2 cellular contexts compared by ENCODE assay signal in the genomic region with DNA sequence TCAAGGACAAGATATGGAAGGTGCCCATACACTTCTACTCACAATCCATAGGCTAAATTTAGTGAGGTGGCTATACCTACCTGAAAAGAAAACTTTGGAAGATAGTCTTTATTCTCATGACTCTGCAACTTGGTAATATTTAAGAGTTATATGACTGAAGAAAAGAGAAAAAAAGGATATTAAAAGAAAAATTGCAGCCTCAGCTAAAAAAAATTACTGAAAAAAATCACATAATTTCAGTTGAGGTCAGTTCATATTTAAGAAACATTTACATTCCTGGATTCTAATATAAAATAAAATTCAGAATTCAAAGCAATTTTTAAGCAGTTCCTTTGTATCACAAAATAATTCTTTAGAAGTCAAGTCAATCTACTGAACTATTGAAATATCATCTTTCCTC.
TF ChIP-seq lines count a peak whose summit lies in the region.

No MANE protein-coding gene starts in this region.

TF ChIP-seq in HepG2, 621 proteins besides CTCF, POLR2A, EP300 and RAD21 (continued from another document):
- TF ChIP-seq, protein P1, sequence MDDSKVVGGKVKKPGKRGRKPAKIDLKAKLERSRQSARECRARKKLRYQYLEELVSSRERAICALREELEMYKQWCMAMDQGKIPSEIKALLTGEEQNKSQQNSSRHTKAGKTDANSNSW (CRISPR knock-in tag; IDR thresholded peaks at IDR 0.05; ENCODE audit: borderline replicate concordance), result no peak
- TF ChIP-seq TP53 (CRISPR knock-in tag; conservative IDR thresholded peaks at IDR 0.05), result no peak
- no peak for TF ChIP-seq ZNF260 (CRISPR knock-in tag; IDR thresholded peaks at IDR 0.05; ENCODE audit: borderline replicate concordance, low read depth)
- TF ChIP-seq PAX8 (CRISPR knock-in tag; IDR thresholded peaks at IDR 0.05; ENCODE audit: borderline replicate concordance), result no peak
- TF ChIP-seq ZNF350 (CRISPR knock-in tag; IDR thresholded peaks at IDR 0.05; ENCODE audit: borderline replicate concordance, low read depth), result no peak
- TF ChIP-seq MAFF (IDR thresholded peaks at IDR 0.05; ENCODE audit: low read depth, low read length), result peak; percentile 67; the same call in 1 of the 2 replicates
- no peak for TF ChIP-seq NFE2 (CRISPR knock-in tag; IDR thresholded peaks at IDR 0.05)
- peak; percentile 63 to 90 for TF ChIP-seq MAFK (conservative IDR thresholded peaks at IDR 0.05 in 1 of 2, IDR thresholded peaks at IDR 0.05 in 1 of 2; ENCODE audit: low read length in 2 of 2)
TF ChIP-seq in HepG2: peak in this region for 2.

TF ChIP-seq in K562, 482 proteins besides CTCF, POLR2A, EP300 and RAD21 (continued from another document):
- TF ChIP-seq MAFF (IDR thresholded peaks at IDR 0.05; ENCODE audit: low read length) (peak; percentile 26; the same call in 1 of the 2 replicates), MAFK (IDR thresholded peaks at IDR 0.05; ENCODE audit: low read length) (peak; percentile 57; the same call in 1 of the 2 replicates), DACH1 (IDR thresholded peaks at IDR 0.05; ENCODE audit: partially characterized antibody) (no peak), FOXK1 (CRISPR knock-in tag; IDR thresholded peaks at IDR 0.05; ENCODE audit: borderline replicate concordance) (no peak), C11orf30 (IDR thresholded peaks at IDR 0.05; ENCODE audit: low read depth) (peak; percentile 57; the same call in 1 of the 2 replicates)
TF ChIP-seq in K562: peak in this region for 5.
